ENCODE assay signal across 1 cellular context in the genomic region with DNA sequence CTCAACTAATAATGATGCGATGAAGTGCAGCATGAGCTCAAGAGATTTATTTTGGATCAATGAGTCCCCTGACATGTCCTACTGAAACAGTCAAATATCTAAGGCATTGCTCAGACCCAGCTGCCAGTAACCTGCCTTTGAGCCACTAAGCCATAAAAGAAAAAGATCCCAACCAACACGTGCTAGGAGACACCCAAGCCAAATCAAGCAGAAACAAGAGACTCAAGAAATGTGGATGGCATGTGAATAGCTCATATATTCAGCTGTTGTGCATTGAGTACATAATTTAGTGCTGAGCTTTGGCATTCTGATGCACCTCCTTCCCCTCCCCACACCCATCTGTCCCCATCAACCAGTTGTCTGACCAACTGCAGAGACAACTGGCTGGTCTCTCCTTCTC.
TF ChIP-seq lines count a peak whose summit lies in the region.

No MANE protein-coding gene starts in this region.

TF ChIP-seq in H1, 55 proteins besides CTCF, POLR2A, EP300 and RAD21:
- TF ChIP-seq JUN (IDR thresholded peaks at IDR 0.05; ENCODE audit: low read depth, low read length) (no peak), EGR1 (IDR thresholded peaks at IDR 0.05; ENCODE audit: borderline replicate concordance, low read depth, low read length) (no peak), TAF1 (IDR thresholded peaks at IDR 0.05; ENCODE audit: low read depth, low read length) (no peak), GABPA (IDR thresholded peaks at IDR 0.05; ENCODE audit: borderline replicate concordance, insufficient read depth, low read length) (no peak), KDM1A (IDR thresholded peaks at IDR 0.05; ENCODE audit: borderline replicate concordance, low read length) (no peak), TBP (IDR thresholded peaks at IDR 0.05; ENCODE audit: low read depth, low read length) (no peak), EZH2 (IDR thresholded peaks at IDR 0.05; ENCODE audit: low read depth, low read length, severe bottlenecking) (no peak)
- TF ChIP-seq, protein P1, sequence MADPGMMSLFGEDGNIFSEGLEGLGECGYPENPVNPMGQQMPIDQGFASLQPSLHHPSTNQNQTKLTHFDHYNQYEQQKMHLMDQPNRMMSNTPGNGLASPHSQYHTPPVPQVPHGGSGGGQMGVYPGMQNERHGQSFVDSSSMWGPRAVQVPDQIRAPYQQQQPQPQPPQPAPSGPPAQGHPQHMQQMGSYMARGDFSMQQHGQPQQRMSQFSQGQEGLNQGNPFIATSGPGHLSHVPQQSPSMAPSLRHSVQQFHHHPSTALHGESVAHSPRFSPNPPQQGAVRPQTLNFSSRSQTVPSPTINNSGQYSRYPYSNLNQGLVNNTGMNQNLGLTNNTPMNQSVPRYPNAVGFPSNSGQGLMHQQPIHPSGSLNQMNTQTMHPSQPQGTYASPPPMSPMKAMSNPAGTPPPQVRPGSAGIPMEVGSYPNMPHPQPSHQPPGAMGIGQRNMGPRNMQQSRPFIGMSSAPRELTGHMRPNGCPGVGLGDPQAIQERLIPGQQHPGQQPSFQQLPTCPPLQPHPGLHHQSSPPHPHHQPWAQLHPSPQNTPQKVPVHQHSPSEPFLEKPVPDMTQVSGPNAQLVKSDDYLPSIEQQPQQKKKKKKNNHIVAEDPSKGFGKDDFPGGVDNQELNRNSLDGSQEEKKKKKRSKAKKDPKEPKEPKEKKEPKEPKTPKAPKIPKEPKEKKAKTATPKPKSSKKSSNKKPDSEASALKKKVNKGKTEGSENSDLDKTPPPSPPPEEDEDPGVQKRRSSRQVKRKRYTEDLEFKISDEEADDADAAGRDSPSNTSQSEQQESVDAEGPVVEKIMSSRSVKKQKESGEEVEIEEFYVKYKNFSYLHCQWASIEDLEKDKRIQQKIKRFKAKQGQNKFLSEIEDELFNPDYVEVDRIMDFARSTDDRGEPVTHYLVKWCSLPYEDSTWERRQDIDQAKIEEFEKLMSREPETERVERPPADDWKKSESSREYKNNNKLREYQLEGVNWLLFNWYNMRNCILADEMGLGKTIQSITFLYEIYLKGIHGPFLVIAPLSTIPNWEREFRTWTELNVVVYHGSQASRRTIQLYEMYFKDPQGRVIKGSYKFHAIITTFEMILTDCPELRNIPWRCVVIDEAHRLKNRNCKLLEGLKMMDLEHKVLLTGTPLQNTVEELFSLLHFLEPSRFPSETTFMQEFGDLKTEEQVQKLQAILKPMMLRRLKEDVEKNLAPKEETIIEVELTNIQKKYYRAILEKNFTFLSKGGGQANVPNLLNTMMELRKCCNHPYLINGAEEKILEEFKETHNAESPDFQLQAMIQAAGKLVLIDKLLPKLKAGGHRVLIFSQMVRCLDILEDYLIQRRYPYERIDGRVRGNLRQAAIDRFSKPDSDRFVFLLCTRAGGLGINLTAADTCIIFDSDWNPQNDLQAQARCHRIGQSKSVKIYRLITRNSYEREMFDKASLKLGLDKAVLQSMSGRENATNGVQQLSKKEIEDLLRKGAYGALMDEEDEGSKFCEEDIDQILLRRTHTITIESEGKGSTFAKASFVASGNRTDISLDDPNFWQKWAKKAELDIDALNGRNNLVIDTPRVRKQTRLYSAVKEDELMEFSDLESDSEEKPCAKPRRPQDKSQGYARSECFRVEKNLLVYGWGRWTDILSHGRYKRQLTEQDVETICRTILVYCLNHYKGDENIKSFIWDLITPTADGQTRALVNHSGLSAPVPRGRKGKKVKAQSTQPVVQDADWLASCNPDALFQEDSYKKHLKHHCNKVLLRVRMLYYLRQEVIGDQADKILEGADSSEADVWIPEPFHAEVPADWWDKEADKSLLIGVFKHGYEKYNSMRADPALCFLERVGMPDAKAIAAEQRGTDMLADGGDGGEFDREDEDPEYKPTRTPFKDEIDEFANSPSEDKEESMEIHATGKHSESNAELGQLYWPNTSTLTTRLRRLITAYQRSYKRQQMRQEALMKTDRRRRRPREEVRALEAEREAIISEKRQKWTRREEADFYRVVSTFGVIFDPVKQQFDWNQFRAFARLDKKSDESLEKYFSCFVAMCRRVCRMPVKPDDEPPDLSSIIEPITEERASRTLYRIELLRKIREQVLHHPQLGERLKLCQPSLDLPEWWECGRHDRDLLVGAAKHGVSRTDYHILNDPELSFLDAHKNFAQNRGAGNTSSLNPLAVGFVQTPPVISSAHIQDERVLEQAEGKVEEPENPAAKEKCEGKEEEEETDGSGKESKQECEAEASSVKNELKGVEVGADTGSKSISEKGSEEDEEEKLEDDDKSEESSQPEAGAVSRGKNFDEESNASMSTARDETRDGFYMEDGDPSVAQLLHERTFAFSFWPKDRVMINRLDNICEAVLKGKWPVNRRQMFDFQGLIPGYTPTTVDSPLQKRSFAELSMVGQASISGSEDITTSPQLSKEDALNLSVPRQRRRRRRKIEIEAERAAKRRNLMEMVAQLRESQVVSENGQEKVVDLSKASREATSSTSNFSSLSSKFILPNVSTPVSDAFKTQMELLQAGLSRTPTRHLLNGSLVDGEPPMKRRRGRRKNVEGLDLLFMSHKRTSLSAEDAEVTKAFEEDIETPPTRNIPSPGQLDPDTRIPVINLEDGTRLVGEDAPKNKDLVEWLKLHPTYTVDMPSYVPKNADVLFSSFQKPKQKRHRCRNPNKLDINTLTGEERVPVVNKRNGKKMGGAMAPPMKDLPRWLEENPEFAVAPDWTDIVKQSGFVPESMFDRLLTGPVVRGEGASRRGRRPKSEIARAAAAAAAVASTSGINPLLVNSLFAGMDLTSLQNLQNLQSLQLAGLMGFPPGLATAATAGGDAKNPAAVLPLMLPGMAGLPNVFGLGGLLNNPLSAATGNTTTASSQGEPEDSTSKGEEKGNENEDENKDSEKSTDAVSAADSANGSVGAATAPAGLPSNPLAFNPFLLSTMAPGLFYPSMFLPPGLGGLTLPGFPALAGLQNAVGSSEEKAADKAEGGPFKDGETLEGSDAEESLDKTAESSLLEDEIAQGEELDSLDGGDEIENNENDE (IDR thresholded peaks at IDR 0.05; ENCODE audit: insufficient replicate concordance, low read length): no peak
- TF ChIP-seq, protein P2, sequence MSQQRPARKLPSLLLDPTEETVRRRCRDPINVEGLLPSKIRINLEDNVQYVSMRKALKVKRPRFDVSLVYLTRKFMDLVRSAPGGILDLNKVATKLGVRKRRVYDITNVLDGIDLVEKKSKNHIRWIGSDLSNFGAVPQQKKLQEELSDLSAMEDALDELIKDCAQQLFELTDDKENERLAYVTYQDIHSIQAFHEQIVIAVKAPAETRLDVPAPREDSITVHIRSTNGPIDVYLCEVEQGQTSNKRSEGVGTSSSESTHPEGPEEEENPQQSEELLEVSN (IDR thresholded peaks at IDR 0.05): no peak
